Comparison of ENCODE assay signal across 21 cellular contexts in genomic region chr19:2487090-2487489, GRCh38. TPM values are rescaled to one million over a fixed set of nuclear protein-coding genes. Genes with fewer than 3 reads are reported as not detected.
DNase-seq lines count a peak whose midpoint lies in the region; ATAC-seq and TF ChIP-seq lines count a peak whose summit lies in the region.
"Had no signal": no experiment of that assay in that cellular context is flagged by ENCODE, and none has a peak within 500 bp of the region (broad histone marks: within the 10 kb centered on the region; RNA-seq: fewer than 3 reads in every experiment).

No MANE protein-coding gene starts in this region.

- H3K9ac ChIP-seq in mesenchymal stem cell (ENCODE audit: low read length): no peak overlapping the region

- no peak overlapping the region for H2AK5ac ChIP-seq in mesenchymal stem cell (ENCODE audit: low read length, severe bottlenecking)

- H3K36me3 ChIP-seq in mesenchymal stem cell (ENCODE audit: control insufficient read depth in 1 of 2, insufficient read depth in 2 of 2, low read depth in 1 of 2, low read length in 2 of 2): no peaks in the 10 kb centered on the region
- no peaks in the 10 kb centered on the region for H3K36me3 ChIP-seq in right atrium auricular region
- H3K36me3 ChIP-seq: SJSA1 had no signal

- H3K27me3 Mint-ChIP-seq in T-helper 17 cell: peaks cover 12% of the 10 kb centered on the region
- peaks cover 43% of the 10 kb centered on the region for H3K27me3 Mint-ChIP-seq in stimulated activated memory B cell treated with anti-CD40 and anti-IgM and Interleukin-4, amounts not matched to agents 10 μg/mL and 1 μg/mL and 100 μg/mL, for 72 hours

- H3K4me2 ChIP-seq in mesenchymal stem cell (ENCODE audit: low read length, poor library complexity, severe bottlenecking): no peak overlapping the region
- H3K4me2 ChIP-seq: PC-9 had no signal

- peak overlapping the region; percentile 53 for H3K27ac Mint-ChIP-seq in T-helper 17 cell
- no peak overlapping the region for H3K27ac Mint-ChIP-seq in stimulated activated memory B cell treated with anti-CD40 and anti-IgM and Interleukin-4, amounts not matched to agents 10 μg/mL and 1 μg/mL and 100 μg/mL, for 72 hours
- H3K27ac Mint-ChIP-seq: CD8-positive, alpha-beta T cell had no signal

- no peaks in the 10 kb centered on the region for H3K79me1 ChIP-seq in mesenchymal stem cell (replicated peaks; ENCODE audit: low read length, poor library complexity, severe bottlenecking)

- H3K4me3 ChIP-seq in mesenchymal stem cell (ENCODE audit: insufficient read depth in 1 of 2, low read depth in 1 of 2, low read length in 2 of 2) (no peak overlapping the region), right atrium auricular region (no peak overlapping the region)
- H3K4me3 ChIP-seq: PC-9, SJSA1 had no signal

- H3K14ac ChIP-seq in mesenchymal stem cell (ENCODE audit: low read length in 2 of 2): no peak overlapping the region

- H4K8ac ChIP-seq in mesenchymal stem cell (ENCODE audit: low read length): no peak overlapping the region

- WGBS in mesenchymal stem cell: 94% methylated on average over 12 of the region's 12 CpGs

- peaks cover 3% of the 10 kb centered on the region for H3K36me3 Mint-ChIP-seq in T-helper 17 cell (ENCODE audit: low read depth)
- peaks cover 6% of the 10 kb centered on the region for H3K36me3 Mint-ChIP-seq in stimulated activated memory B cell treated with anti-CD40 and anti-IgM and Interleukin-4, amounts not matched to agents 10 μg/mL and 1 μg/mL and 100 μg/mL, for 72 hours

- H3K9me3 Mint-ChIP-seq in stimulated activated memory B cell treated with anti-CD40 and anti-IgM and Interleukin-4, amounts not matched to agents 10 μg/mL and 1 μg/mL and 100 μg/mL, for 72 hours: peaks cover 19% of the 10 kb centered on the region

- H3K4me3 Mint-ChIP-seq in T-helper 17 cell: peak overlapping the region; percentile 71
- H3K4me3 Mint-ChIP-seq in stimulated activated memory B cell treated with anti-CD40 and anti-IgM and Interleukin-4, amounts not matched to agents 10 μg/mL and 1 μg/mL and 100 μg/mL, for 72 hours: peak overlapping the region; percentile 34
- H3K4me3 Mint-ChIP-seq: CD8-positive, alpha-beta T cell had no signal

- peaks cover 0 to 15% of the 10 kb centered on the region in 2 experiments for H3K27me3 ChIP-seq in mesenchymal stem cell (ENCODE audit: control insufficient read depth in 1 of 2, insufficient read depth in 1 of 2, low read length in 2 of 2)
- no peaks in the 10 kb centered on the region for H3K27me3 ChIP-seq in right atrium auricular region
- H3K27me3 ChIP-seq: SJSA1 had no signal

- H2BK120ac ChIP-seq in mesenchymal stem cell (ENCODE audit: low read depth, low read length): no peak overlapping the region

- H3K4me1 ChIP-seq in mesenchymal stem cell (ENCODE audit: control insufficient read depth, insufficient read depth, low read depth, low read length) (peaks cover 21% of the 10 kb centered on the region), right atrium auricular region (peaks cover 0 to 33% of the 10 kb centered on the region in 2 donors)

- no peak overlapping the region for H2AFZ ChIP-seq in mesenchymal stem cell (ENCODE audit: low read depth, low read length)
- H2AFZ ChIP-seq: PC-9 had no signal

- H3K4me1 Mint-ChIP-seq in T-helper 17 cell: peaks cover 10% of the 10 kb centered on the region
- peaks cover 59% of the 10 kb centered on the region for H3K4me1 Mint-ChIP-seq in stimulated activated memory B cell treated with anti-CD40 and anti-IgM and Interleukin-4, amounts not matched to agents 10 μg/mL and 1 μg/mL and 100 μg/mL, for 72 hours

- H4K91ac ChIP-seq in mesenchymal stem cell (ENCODE audit: low read length): peak overlapping the region; percentile 31

- no peak overlapping the region for H3K23ac ChIP-seq in mesenchymal stem cell (ENCODE audit: low read length in 2 of 2)

- H3K27ac ChIP-seq in mesenchymal stem cell (ENCODE audit: low read length, poor library complexity, severe bottlenecking) (no peak overlapping the region), right atrium auricular region (no peak overlapping the region)
- H3K27ac ChIP-seq: C4-2B, PC-9, SJSA1 had no signal

- H2BK5ac ChIP-seq in mesenchymal stem cell (ENCODE audit: low read depth, low read length, poor library complexity, severe bottlenecking): no peak overlapping the region

- no peak overlapping the region for H2BK12ac ChIP-seq in mesenchymal stem cell (ENCODE audit: low read length in 2 of 2)

- no peak overlapping the region for H3K4ac ChIP-seq in mesenchymal stem cell (ENCODE audit: low read depth in 1 of 2, low read length in 2 of 2)

- H2BK15ac ChIP-seq in mesenchymal stem cell (ENCODE audit: low read depth, poor library complexity, severe bottlenecking): no peak overlapping the region

- H3K9me3 ChIP-seq in T-helper 17 cell (ENCODE audit: control insufficient read depth, low read length, poor library complexity, severe bottlenecking): no peaks in the 10 kb centered on the region
- H3K9me3 ChIP-seq in mesenchymal stem cell (ENCODE audit: control insufficient read depth, low read length): peaks cover 4% of the 10 kb centered on the region
- peaks cover 0 to 11% of the 10 kb centered on the region in 2 donors for H3K9me3 ChIP-seq in right atrium auricular region
- H3K9me3 ChIP-seq: Caco-2 had no signal

- no peak for ATAC-seq in T-helper 17 cell
- no peak for ATAC-seq in stimulated activated memory B cell treated with anti-CD40 and anti-IgM and Interleukin-4, amounts not matched to agents 10 μg/mL and 1 μg/mL and 100 μg/mL, for 72 hours
- ATAC-seq: CD8-positive, alpha-beta T cell had no signal

- peak; percentile 16 for DNase-seq in GM10266 (ENCODE audit: extremely low spot score)
- DNase-seq in T-helper 17 cell: no peak
- DNase-seq in mesenchymal stem cell: no peak
- DNase-seq in right atrium auricular region (ENCODE audit: low spot score): no peak
- no peak for DNase-seq in stimulated activated naive CD4-positive, alpha-beta T cell treated with Interleukin-2 at 50 U/mL for 16 hours (lab: John Stamatoyannopoulos, UW)
- DNase-seq in DMS79 treated with DMSO at 0.1 percent for 48 hours (lab: John Stamatoyannopoulos, UW): no peak
- DNase-seq: Caco-2; CD8-positive, alpha-beta T cell; DND-41; MV-4-11; NCI-H1105; NCI-H1436 treated with DMSO at 0.1 percent for 48 hours; NCI-H187 treated with DMSO at 0.1 percent for 48 hours; NCI-H526; PC-9; Right ventricle myocardium superior; RPMI8226; T-helper 1 cell had no signal

- no peak for TF ChIP-seq CTCF in GM10266 (IDR thresholded peaks at IDR 0.05; ENCODE audit: control insufficient read depth, insufficient read depth, low read depth, missing control alignments)
- TF ChIP-seq CTCF in right atrium auricular region (IDR thresholded peaks at IDR 0.05): no peak

- no peak overlapping the region for H3K18ac ChIP-seq in mesenchymal stem cell (ENCODE audit: low read depth in 1 of 2, low read length in 2 of 2)

RNA-seq across cellular contexts. Expression of gene GADD45B, which starts 11.2 kb away (rescaled TPM):
- total RNA-seq in T-helper 17 cell: 100 to 1,000 TPM; 120 to 135 TPM
- polyA plus RNA-seq in mesenchymal stem cell (2013, experiment 1 of 2): 57.8 TPM
- polyA plus RNA-seq in mesenchymal stem cell (2013, experiment 2 of 2): 51.9 TPM
- 100 to 1,000 TPM; 205 to 218 TPM for total RNA-seq in right atrium auricular region

RNA-seq across cellular contexts. Expression of gene LMNB2, which starts 30.3 kb away (rescaled TPM):
- 10 to 100 TPM; 13.1 to 16.0 TPM for total RNA-seq in T-helper 17 cell
- 37.7 TPM for polyA plus RNA-seq in mesenchymal stem cell (2013, experiment 1 of 2)
- 35.4 TPM for polyA plus RNA-seq in mesenchymal stem cell (2013, experiment 2 of 2)
- 10 to 100 TPM in 1 of 2 donors, 1 to 10 TPM in 1; 9.9 to 16.2 TPM for total RNA-seq in right atrium auricular region

RNA-seq across cellular contexts. Expression of gene TIMM13, which starts 59.7 kb away (rescaled TPM):
- total RNA-seq in T-helper 17 cell (10 to 100 TPM; 22.3 to 27.8 TPM), right atrium auricular region (10 to 100 TPM; 37.1 to 37.2 TPM)
- 92.8 TPM for polyA plus RNA-seq in mesenchymal stem cell (2013, experiment 1 of 2)
- polyA plus RNA-seq in mesenchymal stem cell (2013, experiment 2 of 2): 91.7 TPM
